ENCODE assay signal across 10 cellular contexts in the genomic region with DNA sequence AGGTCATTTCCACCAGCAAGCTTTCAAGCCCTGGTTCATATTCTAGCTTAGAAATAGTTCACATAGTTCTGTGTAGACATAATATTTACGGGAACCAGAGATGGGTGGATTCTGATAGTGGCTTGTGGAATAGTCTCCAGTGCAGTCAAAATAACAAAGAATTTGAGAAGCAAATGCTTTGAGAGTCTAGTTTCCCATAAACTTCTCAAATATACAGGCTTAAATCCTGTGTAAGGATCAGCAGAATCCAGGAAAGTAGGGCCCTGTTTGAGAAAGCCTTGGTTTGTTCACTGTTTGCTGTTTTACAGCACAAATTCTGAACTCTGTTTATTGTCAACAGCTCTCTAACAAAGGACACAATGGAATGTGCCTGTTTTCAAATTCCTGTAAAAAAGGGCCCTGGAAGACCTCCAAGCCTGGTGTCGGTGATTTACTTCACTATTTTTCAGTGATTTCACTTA. TPM values are rescaled to one million over a fixed set of nuclear protein-coding genes. Genes with fewer than 3 reads are reported as not detected.
DNase-seq lines count a peak whose midpoint lies in the region; ATAC-seq and TF ChIP-seq lines count a peak whose summit lies in the region.
"Had no signal": no experiment of that assay in that cellular context is flagged by ENCODE, and none has a peak within 500 bp of the region (broad histone marks: within the 10 kb centered on the region; RNA-seq: fewer than 3 reads in every experiment).

No MANE protein-coding gene starts in this region.

- H3K9me2 ChIP-seq in GM23338 (ENCODE audit: insufficient read depth): no peaks in the 10 kb centered on the region

- no peak overlapping the region for H3K4me3 Mint-ChIP-seq in GM23338
- no peak overlapping the region for H3K4me3 Mint-ChIP-seq in activated CD4-positive, alpha-beta T cell treated with anti-CD3 and anti-CD28 coated beads, Interleukin-2, amount 10 ng/mL, durations not matched to agents 24 days and 14 days

- H3K36me3 ChIP-seq in GM23338 (ENCODE audit: insufficient read depth) (no peaks in the 10 kb centered on the region), stomach smooth muscle (ENCODE audit: control insufficient read depth in 2 of 2, insufficient read depth in 2 of 2, low read length in 2 of 2) (no peaks in the 10 kb centered on the region), mucosa of descending colon (ENCODE audit: low read depth) (no peaks in the 10 kb centered on the region)

- TF ChIP-seq CTCF in GM23338 (conservative IDR thresholded peaks at IDR 0.05; ENCODE audit: low read depth in 2 of 2): no peak
- no peak for TF ChIP-seq CTCF in dorsolateral prefrontal cortex (IDR thresholded peaks at IDR 0.05 in 54 of 56, conservative IDR thresholded peaks at IDR 0.05 in 2 of 56; ENCODE audit: low read depth in 1 of 56, partially characterized antibody in 56 of 56)
- no peak for TF ChIP-seq CTCF in mucosa of descending colon (IDR thresholded peaks at IDR 0.05)

- H3K4me3 ChIP-seq in GM23338: no peak overlapping the region
- no peak overlapping the region for H3K4me3 ChIP-seq in dorsolateral prefrontal cortex
- H3K4me3 ChIP-seq in stomach smooth muscle (ENCODE audit: low read length in 2 of 2): no peak overlapping the region
- no peak overlapping the region for H3K4me3 ChIP-seq in mucosa of descending colon

- H3K9me3 ChIP-seq in stomach smooth muscle (ENCODE audit: control insufficient read depth in 2 of 2, low read length in 2 of 2) (no peaks in the 10 kb centered on the region), mucosa of descending colon (no peaks in the 10 kb centered on the region)

- H3K36me3 Mint-ChIP-seq in GM23338 (ENCODE audit: low read depth): no peaks in the 10 kb centered on the region
- H3K36me3 Mint-ChIP-seq in activated CD4-positive, alpha-beta T cell treated with anti-CD3 and anti-CD28 coated beads, Interleukin-2, amount 10 ng/mL, durations not matched to agents 24 days and 14 days (ENCODE audit: low read depth): no peaks in the 10 kb centered on the region

- H3K27me3 Mint-ChIP-seq in GM23338 (ENCODE audit: insufficient read depth, low read depth, poor library complexity): peaks cover 5% of the 10 kb centered on the region
- H3K27me3 Mint-ChIP-seq in activated CD4-positive, alpha-beta T cell treated with anti-CD3 and anti-CD28 coated beads, Interleukin-2, amount 10 ng/mL, durations not matched to agents 24 days and 14 days: peaks cover 57% of the 10 kb centered on the region

- peak overlapping the region; percentile 69; the same call in 1 of the 2 replicates for H3K27ac Mint-ChIP-seq in GM23338
- H3K27ac Mint-ChIP-seq in activated CD4-positive, alpha-beta T cell treated with anti-CD3 and anti-CD28 coated beads, Interleukin-2, amount 10 ng/mL, durations not matched to agents 24 days and 14 days: no peak overlapping the region

- no peaks in the 10 kb centered on the region for H3K9me3 Mint-ChIP-seq in GM23338
- H3K9me3 Mint-ChIP-seq in activated CD4-positive, alpha-beta T cell treated with anti-CD3 and anti-CD28 coated beads, Interleukin-2, amount 10 ng/mL, durations not matched to agents 24 days and 14 days: no peaks in the 10 kb centered on the region

- H3K4me1 ChIP-seq in GM23338 (ENCODE audit: insufficient read depth): peaks cover 17% of the 10 kb centered on the region; the same call in 1 of the 2 replicates
- peaks cover 13% of the 10 kb centered on the region for H3K4me1 ChIP-seq in stomach smooth muscle (ENCODE audit: control insufficient read depth, insufficient read depth, low read length)
- no peaks in the 10 kb centered on the region for H3K4me1 ChIP-seq in mucosa of descending colon (ENCODE audit: low read depth)

- peak overlapping the region in 1 of 2 donors; percentile 37 for H3K9ac ChIP-seq in stomach smooth muscle (ENCODE audit: low read length in 2 of 2)

- H3K27me3 ChIP-seq in GM23338 (ENCODE audit: insufficient read depth) (no peaks in the 10 kb centered on the region), dorsolateral prefrontal cortex (no peaks in the 10 kb centered on the region), stomach smooth muscle (ENCODE audit: control insufficient read depth in 1 of 2, insufficient read depth in 2 of 2, low read length in 2 of 2) (no peaks in the 10 kb centered on the region)

- H3F3A ChIP-seq in GM23338 (replicated peaks; ENCODE audit: low read depth): no peaks in the 10 kb centered on the region

- peaks cover 18% of the 10 kb centered on the region for H3K4me1 Mint-ChIP-seq in GM23338
- H3K4me1 Mint-ChIP-seq in activated CD4-positive, alpha-beta T cell treated with anti-CD3 and anti-CD28 coated beads, Interleukin-2, amount 10 ng/mL, durations not matched to agents 24 days and 14 days: peaks cover 7% of the 10 kb centered on the region

- intact Hi-C loops in dorsolateral prefrontal cortex (cut with DNase I): no loop called here
- intact Hi-C loops in mucosa of descending colon (cut with DNase I, micrococcal nuclease): no loop called here
- intact Hi-C loops in activated CD4-positive, alpha-beta T cell treated with anti-CD3 and anti-CD28 coated beads, Interleukin-2, amount 10 ng/mL, durations not matched to agents 24 days and 14 days (cut with micrococcal nuclease): no loop called here

- no peaks in the 10 kb centered on the region for H4K20me1 ChIP-seq in GM23338 (replicated peaks; ENCODE audit: insufficient read depth)

- H3K27ac ChIP-seq in GM23338 (ENCODE audit: low read depth): peak overlapping the region; percentile 32; the same call in 1 of the 2 replicates
- peak overlapping the region in 48 of 59 donors; percentile 1 to 81 (median 52) for H3K27ac ChIP-seq in dorsolateral prefrontal cortex
- H3K27ac ChIP-seq in stomach smooth muscle (ENCODE audit: low read length): peak overlapping the region; percentile 42
- H3K27ac ChIP-seq: RWPE1 had no signal

- peak; percentile 26; the same call in 1 of the 3 replicates for ATAC-seq in GM23338
- no peak for ATAC-seq in mucosa of descending colon
- no peak for ATAC-seq in GM19351 (IDR thresholded peaks at IDR 0.05; ENCODE audit: unreplicated experiment)

- no peaks in the 10 kb centered on the region for H3K79me2 ChIP-seq in GM23338 (replicated peaks; ENCODE audit: insufficient read depth)

- DNase-seq in GM23338 (ENCODE audit: low spot score): peak; percentile 40
- no peak for DNase-seq in dorsolateral prefrontal cortex
- DNase-seq in lung microvascular endothelial cell (ENCODE audit: low read depth in 2 of 2): peak; percentile 33 to 67
- no peak for DNase-seq in mucosa of descending colon
- no peak for DNase-seq in activated CD4-positive, alpha-beta T cell treated with anti-CD3 and anti-CD28 coated beads, Interleukin-2, amount 10 ng/mL, durations not matched to agents 24 days and 14 days
- DNase-seq in SHP77 treated with DMSO at 0.1 percent for 48 hours (lab: John Stamatoyannopoulos, UW): no peak
- DNase-seq: COR-L47 had no signal

- 0 out of 2 replicates have a peak overlapping the region, but pooled peaks have one; percentile 17 for H3K4me2 ChIP-seq in GM23338

- no peak overlapping the region for H2AFZ ChIP-seq in GM23338

TF ChIP-seq in GM23338, 12 proteins besides CTCF, POLR2A, EP300 and RAD21 (continues in another document):
- TF ChIP-seq ZNF114 (CRISPR knock-in tag; IDR thresholded peaks at IDR 0.05) (no peak), NANOG (IDR thresholded peaks at IDR 0.05; ENCODE audit: borderline replicate concordance) (no peak)
- TF ChIP-seq, protein P1, sequence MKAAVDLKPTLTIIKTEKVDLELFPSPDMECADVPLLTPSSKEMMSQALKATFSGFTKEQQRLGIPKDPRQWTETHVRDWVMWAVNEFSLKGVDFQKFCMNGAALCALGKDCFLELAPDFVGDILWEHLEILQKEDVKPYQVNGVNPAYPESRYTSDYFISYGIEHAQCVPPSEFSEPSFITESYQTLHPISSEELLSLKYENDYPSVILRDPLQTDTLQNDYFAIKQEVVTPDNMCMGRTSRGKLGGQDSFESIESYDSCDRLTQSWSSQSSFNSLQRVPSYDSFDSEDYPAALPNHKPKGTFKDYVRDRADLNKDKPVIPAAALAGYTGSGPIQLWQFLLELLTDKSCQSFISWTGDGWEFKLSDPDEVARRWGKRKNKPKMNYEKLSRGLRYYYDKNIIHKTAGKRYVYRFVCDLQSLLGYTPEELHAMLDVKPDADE (IDR thresholded peaks at IDR 0.05): no peak

RNA-seq across cellular contexts. Expression of gene FOS, which starts 11.5 kb away (rescaled TPM):
- total RNA-seq in GM23338 (2014; rRNA removed; shearing (Covaris generic)): 39.7 and 47.3 TPM in 2 replicates
- 48.6 and 54.8 TPM in 2 replicates for polyA plus RNA-seq in GM23338 (2016; fragmentation: Nextera tagmentation; extraction: Ambion mirVana)
- total RNA-seq in dorsolateral prefrontal cortex (100 to 1,000 TPM in 38 of 120 experiments, 10 to 100 TPM in 81, 1 to 10 TPM in 1; 7.4 to 738 (median 68.8) TPM), lung microvascular endothelial cell (7.8 and 278 TPM in 2 replicates), mucosa of descending colon (100 to 1,000 TPM; 163 to 292 (median 243) TPM)
- 26.5 and 29.6 TPM in 2 replicates for total RNA-seq in activated CD4-positive, alpha-beta T cell treated with anti-CD3 and anti-CD28 coated beads, Interleukin-2, amount 10 ng/mL, durations not matched to agents 24 days and 14 days

Comparison
In these comparisons a context has a peak if more than half of its experiments do, and no peak if none do; other contexts are left out.
1. DNase-seq: peak in GM23338 (single experiment) and lung microvascular endothelial cell (2 of 2); none in dorsolateral prefrontal cortex (0 of 10), mucosa of descending colon (0 of 3), activated CD4-positive, alpha-beta T cell treated with anti-CD3 and anti-CD28 coated beads, Interleukin-2, amount 10 ng/mL, durations not matched to agents 24 days and 14 days (single experiment) and SHP77 treated with DMSO at 0.1 percent for 48 hours (single experiment).
2. Peak in every context shown above with its lines, with median percentiles within 50 percentile points of each other: H3K27ac ChIP-seq.